Comparison of ENCODE assay signal across 20 cellular contexts in the genomic region with DNA sequence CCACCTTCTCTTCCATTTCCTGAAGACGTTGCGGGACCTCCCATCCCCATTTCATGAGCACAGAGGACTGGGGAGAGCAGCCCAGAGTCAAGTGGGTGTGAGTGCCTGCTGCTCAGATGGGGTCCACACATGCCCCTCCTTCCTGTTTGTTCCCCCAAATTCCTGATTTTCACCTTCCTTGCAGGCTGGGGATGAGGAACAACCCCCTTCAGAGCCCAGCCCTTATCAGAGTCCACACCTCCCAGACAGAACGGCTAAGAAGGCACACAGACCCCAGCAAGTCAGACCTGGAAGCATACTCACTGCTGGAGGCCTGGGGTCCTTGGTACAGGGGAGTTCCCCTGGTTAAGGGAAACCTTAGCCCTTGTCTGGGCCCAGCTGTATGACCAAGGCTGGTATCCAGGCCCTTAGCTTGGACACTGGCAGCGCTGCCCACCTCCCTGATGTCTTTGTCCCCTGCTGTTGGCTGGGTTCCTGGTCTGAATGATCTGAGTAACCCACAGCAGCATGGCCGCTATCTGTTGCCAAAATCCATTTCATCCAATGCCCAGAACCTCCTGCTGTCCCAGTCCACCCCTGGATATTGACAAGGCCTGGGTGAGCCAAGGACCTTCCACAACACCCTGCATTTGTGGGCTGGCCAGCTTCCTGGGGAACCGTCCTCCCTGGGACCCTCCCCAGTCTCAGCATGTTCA.
DNase-seq lines count a peak whose midpoint lies in the region; ATAC-seq and TF ChIP-seq lines count a peak whose summit lies in the region.
"Had no signal": no experiment of that assay in that cellular context is flagged by ENCODE, and none has a peak within 500 bp of the region (broad histone marks: within the 10 kb centered on the region; RNA-seq: fewer than 3 reads in every experiment).

No MANE protein-coding gene starts in this region.

- peaks cover 7% of the 10 kb centered on the region for H3K27me3 ChIP-seq in upper lobe of right lung

- H3K36me3 Mint-ChIP-seq in activated naive CD8-positive, alpha-beta T cell treated with anti-CD3 and anti-CD28 coated beads, Interleukin-2, amount 50 U/mL, for 24 hours (ENCODE audit: low read depth) = no peaks in the 10 kb centered on the region
- no peaks in the 10 kb centered on the region for H3K36me3 Mint-ChIP-seq in activated naive CD8-positive, alpha-beta T cell treated with anti-CD3 and anti-CD28 coated beads for 36 hours

- peak; percentile 33 for ATAC-seq in activated naive CD8-positive, alpha-beta T cell treated with anti-CD3 and anti-CD28 coated beads, Interleukin-2, amount 50 U/mL, for 24 hours
- ATAC-seq in upper lobe of right lung = no peak
- ATAC-seq: GM23338, HepG2 had no signal

- no peak for DNase-seq in activated naive CD8-positive, alpha-beta T cell treated with anti-CD3 and anti-CD28 coated beads, Interleukin-2, amount 50 U/mL, for 24 hours
- DNase-seq in activated naive CD8-positive, alpha-beta T cell treated with anti-CD3 and anti-CD28 coated beads for 36 hours = no peak
- DNase-seq in caudate nucleus (lab: John Stamatoyannopoulos, UW) = no peak
- peak; percentile 79 for DNase-seq in mesenteric fat pad (ENCODE audit: low spot score)
- DNase-seq in upper lobe of right lung = peak; percentile 29
- DNase-seq in LoVo (ENCODE audit: low spot score) = no peak
- DNase-seq in GM19238 (ENCODE audit: insufficient read length, low spot score) = no peak
- DNase-seq in NCI-H345 treated with DMSO at 0.1 percent for 48 hours (lab: John Stamatoyannopoulos, UW; ENCODE audit: unreplicated experiment) = no peak
- DNase-seq: Caco-2, GDM1, KBM-7, MV-4-11, NCI-H1694 treated with DMSO at 0.1 percent for 48 hours, NCI-H510A, NCI-H774, Right ventricle myocardium superior had no signal

- no peaks in the 10 kb centered on the region for H3K4me1 Mint-ChIP-seq in activated naive CD8-positive, alpha-beta T cell treated with anti-CD3 and anti-CD28 coated beads, Interleukin-2, amount 50 U/mL, for 24 hours
- H3K4me1 Mint-ChIP-seq in activated naive CD8-positive, alpha-beta T cell treated with anti-CD3 and anti-CD28 coated beads for 36 hours = no peaks in the 10 kb centered on the region
- H3K4me1 Mint-ChIP-seq: GM23338 had no signal

- H3K9me3 ChIP-seq in upper lobe of right lung = no peaks in the 10 kb centered on the region
- H3K9me3 ChIP-seq: Caco-2 had no signal

- H3K4me3 ChIP-seq in upper lobe of right lung = no peak overlapping the region
- H3K4me3 ChIP-seq: GM23338 had no signal

- intact Hi-C loops in upper lobe of right lung (cut with DNase I) = no loop called here

- no peaks in the 10 kb centered on the region for H3K27me3 Mint-ChIP-seq in activated naive CD8-positive, alpha-beta T cell treated with anti-CD3 and anti-CD28 coated beads, Interleukin-2, amount 50 U/mL, for 24 hours
- no peaks in the 10 kb centered on the region for H3K27me3 Mint-ChIP-seq in activated naive CD8-positive, alpha-beta T cell treated with anti-CD3 and anti-CD28 coated beads for 36 hours
- H3K27me3 Mint-ChIP-seq: B cell had no signal

- H3K36me3 ChIP-seq in upper lobe of right lung = no peaks in the 10 kb centered on the region

- H3K4me1 ChIP-seq in upper lobe of right lung = no peaks in the 10 kb centered on the region
- H3K4me1 ChIP-seq: Caco-2 had no signal

- TF ChIP-seq CTCF in upper lobe of right lung (IDR thresholded peaks at IDR 0.05) = no peak

- no peak overlapping the region for H3K4me3 Mint-ChIP-seq in activated naive CD8-positive, alpha-beta T cell treated with anti-CD3 and anti-CD28 coated beads, Interleukin-2, amount 50 U/mL, for 24 hours
- no peak overlapping the region for H3K4me3 Mint-ChIP-seq in activated naive CD8-positive, alpha-beta T cell treated with anti-CD3 and anti-CD28 coated beads for 36 hours
- H3K4me3 Mint-ChIP-seq: B cell; CD4-positive, alpha-beta T cell; GM23338 had no signal

- H3K27ac ChIP-seq in caudate nucleus (ENCODE audit: low read depth, low read length) (peak overlapping the region; percentile 59), upper lobe of right lung (no peak overlapping the region)

- H3K9me3 Mint-ChIP-seq in activated naive CD8-positive, alpha-beta T cell treated with anti-CD3 and anti-CD28 coated beads, Interleukin-2, amount 50 U/mL, for 24 hours = no peaks in the 10 kb centered on the region
- no peaks in the 10 kb centered on the region for H3K9me3 Mint-ChIP-seq in activated naive CD8-positive, alpha-beta T cell treated with anti-CD3 and anti-CD28 coated beads for 36 hours
- H3K9me3 Mint-ChIP-seq: CD4-positive, alpha-beta T cell; GM23338 had no signal

- no peak overlapping the region for H3K27ac Mint-ChIP-seq in activated naive CD8-positive, alpha-beta T cell treated with anti-CD3 and anti-CD28 coated beads, Interleukin-2, amount 50 U/mL, for 24 hours
- H3K27ac Mint-ChIP-seq in activated naive CD8-positive, alpha-beta T cell treated with anti-CD3 and anti-CD28 coated beads for 36 hours = no peak overlapping the region
- H3K27ac Mint-ChIP-seq: B cell; CD4-positive, alpha-beta T cell; GM23338 had no signal

Comparison
In these comparisons a context has a peak if more than half of its experiments do, and no peak if none do; other contexts are left out.
1. DNase-seq: peak in mesenteric fat pad (single experiment) and upper lobe of right lung (single experiment); none in activated naive CD8-positive, alpha-beta T cell treated with anti-CD3 and anti-CD28 coated beads, Interleukin-2, amount 50 U/mL, for 24 hours (single experiment), activated naive CD8-positive, alpha-beta T cell treated with anti-CD3 and anti-CD28 coated beads for 36 hours (single experiment), caudate nucleus (0 of 61), LoVo (single experiment), GM19238 (single experiment) and NCI-H345 treated with DMSO at 0.1 percent for 48 hours (single experiment).